Comparison of ENCODE assay signal across 8 cellular contexts in genomic region chr9:78103971-78104433, GRCh38.
DNase-seq lines count a peak whose midpoint lies in the region; ATAC-seq and TF ChIP-seq lines count a peak whose summit lies in the region.

No MANE protein-coding gene starts in this region.

- peak overlapping the region; percentile 56 to 79 for H3K27ac Mint-ChIP-seq in natural killer cell

- peak; percentile 40 for DNase-seq in activated CD4-positive, alpha-beta T cell treated with anti-CD3 and anti-CD28 coated beads for 48 hours
- no peak for DNase-seq in activated CD4-positive, alpha-beta T cell treated with anti-CD3 and anti-CD28 coated beads, Interleukin-2, amount 50 U/mL, for 4 hours
- peak; percentile 4 for DNase-seq in RPMI8226
- peak; percentile 19 for DNase-seq in natural killer cell
- DNase-seq in NCI-H187 treated with DMSO at 0.1 percent for 48 hours (lab: John Stamatoyannopoulos, UW) = no peak
- DNase-seq in effector CD4-positive, alpha-beta T cell = no peak
- no peak for DNase-seq in left colon

- peaks cover 41 to 58% of the 10 kb centered on the region in 2 donors for H3K4me1 Mint-ChIP-seq in natural killer cell

- H3K27me3 Mint-ChIP-seq in natural killer cell (ENCODE audit: low read depth in 2 of 2) = no peaks in the 10 kb centered on the region

- peaks cover 2 to 3% of the 10 kb centered on the region in 2 donors for H3K9me3 Mint-ChIP-seq in natural killer cell

- no peak for TF ChIP-seq CTCF in natural killer cell (IDR thresholded peaks at IDR 0.05)

- peak; percentile 95 for ATAC-seq in HG02884 (IDR thresholded peaks at IDR 0.05; ENCODE audit: unreplicated experiment)
- peak; percentile 61 to 88 (median 62) for ATAC-seq in natural killer cell
- no peak for ATAC-seq in left colon

- H3K4me3 Mint-ChIP-seq in natural killer cell = peak overlapping the region; percentile 83

- peaks cover 6% of the 10 kb centered on the region for H3K36me3 Mint-ChIP-seq in natural killer cell

- intact Hi-C loops in natural killer cell (cut with micrococcal nuclease) = loop anchor here (10.0 kb wide), 1 partner anchor 111 kb away; no protein-coding TSS in a partner anchor
- intact Hi-C loops in left colon (cut with DNase I, micrococcal nuclease) = no loop called here

Comparison
In these comparisons a context has a peak if more than half of its experiments do, and no peak if none do; other contexts are left out.
1. DNase-seq: peak in activated CD4-positive, alpha-beta T cell treated with anti-CD3 and anti-CD28 coated beads for 48 hours (single experiment), RPMI8226 (single experiment) and natural killer cell (single experiment); none in activated CD4-positive, alpha-beta T cell treated with anti-CD3 and anti-CD28 coated beads, Interleukin-2, amount 50 U/mL, for 4 hours (0 of 2), NCI-H187 treated with DMSO at 0.1 percent for 48 hours (single experiment), effector CD4-positive, alpha-beta T cell (single experiment) and left colon (0 of 2).